8 cellular contexts compared by ENCODE assay signal in the genomic region with DNA sequence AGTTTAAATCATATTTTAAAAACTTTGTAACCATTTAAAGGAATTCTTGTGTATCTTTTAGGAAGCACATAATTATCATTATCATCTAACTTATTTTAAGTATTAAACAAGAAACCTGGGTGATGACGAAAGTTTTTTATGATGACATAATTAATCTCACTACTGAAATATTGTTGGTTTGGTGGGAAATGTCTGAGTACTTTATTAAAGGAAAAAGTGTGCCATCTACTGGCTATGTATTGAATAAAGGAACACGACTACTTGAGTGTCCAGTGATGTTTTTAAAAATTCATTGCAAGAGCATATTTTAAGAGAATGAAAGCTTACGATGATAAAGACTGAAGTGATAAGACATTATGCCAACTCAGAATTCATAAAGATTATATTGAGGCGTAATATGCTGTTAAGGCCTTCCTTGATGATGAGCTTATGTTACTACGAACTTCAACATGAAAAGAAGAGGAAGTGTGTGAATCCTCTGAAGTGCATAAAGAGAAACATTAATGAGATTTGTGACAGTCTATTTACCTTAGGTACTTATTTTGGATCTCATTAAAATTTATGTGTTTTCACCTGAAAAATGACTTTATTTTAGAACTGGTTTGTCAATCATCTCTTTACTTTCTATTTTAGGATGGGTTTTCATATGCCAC. TPM values are rescaled to one million over a fixed set of nuclear protein-coding genes. Genes with fewer than 3 reads are reported as not detected.
DNase-seq lines count a peak whose midpoint lies in the region; ATAC-seq, FAIRE-seq and TF ChIP-seq lines count a peak whose summit lies in the region.

No MANE protein-coding gene starts in this region.

- H3K4me2 ChIP-seq in HepG2 (ENCODE audit: low read depth, low read length) = no peak overlapping the region

- no TSS peak for BruUV-seq in HepG2 (replicated peaks; lab: Mats Ljungman, UMichigan)

- TF ChIP-seq RAD21 in HepG2 (CRISPR knock-in tag; IDR thresholded peaks at IDR 0.05) = no peak

- no peak overlapping the region for H3K9ac ChIP-seq in HepG2 (ENCODE audit: insufficient read depth, low read depth, low read length)

- no peaks in the 10 kb centered on the region for H3K79me2 ChIP-seq in HepG2 (ENCODE audit: insufficient read depth, low read length)

- in situ Hi-C loops in HepG2 (cut with HindIII; ENCODE audit: extremely low pct_ligation_motif_present, low pct_unique_long_range_greater_than_20kb) = no loop called here

- H3K27ac ChIP-seq in C4-2B = no peak overlapping the region
- no peak overlapping the region for H3K27ac ChIP-seq in HepG2 (ENCODE audit: extremely low read length, insufficient read depth, low read length)

- intact Hi-C loops in HepG2 (cut with micrococcal nuclease; ENCODE audit: unreplicated experiment) = loop anchor here (1.0 to 5.0 kb wide), 5 partner anchors 17 to 660 kb away; a partner anchor contains a TSS

- peak; percentile 30 for FAIRE-seq in HepG2 (lab: Jason Lieb, UNC)

- DNase-seq in NCI-H526 (lab: John Stamatoyannopoulos, UW) = peak; percentile 7 to 45
- DNase-seq in cardiac fibroblast (ENCODE audit: low read depth in 2 of 2) = peak; percentile 81 to 83
- DNase-seq in HepG2 (ENCODE audit: low spot score) = peak; percentile 56
- no peak for DNase-seq in activated T-cell treated with anti-CD3 and anti-CD28 coated beads for 4 hours

- ATAC-seq in GM18517 (IDR thresholded peaks at IDR 0.05; ENCODE audit: unreplicated experiment) (peak; percentile 89), HG03066 (IDR thresholded peaks at IDR 0.05; ENCODE audit: low read depth, unreplicated experiment) (peak; percentile 78), HepG2 (peak; percentile 69), HG02571 (IDR thresholded peaks at IDR 0.05; ENCODE audit: unreplicated experiment) (no peak)

- no peaks in the 10 kb centered on the region for H3K27me3 ChIP-seq in HepG2 (ENCODE audit: control insufficient read depth in 1 of 2, insufficient read depth in 2 of 2, low read length in 2 of 2)

- peaks cover 1 to 25% of the 10 kb centered on the region in 2 experiments; a peak in 4 of 5 replicates for H3K36me3 ChIP-seq in HepG2 (replicated peaks in 1 of 2; ENCODE audit: control insufficient read depth in 1 of 2, insufficient read depth in 2 of 2, low read length in 2 of 2)

- TF ChIP-seq POLR2A in HepG2 (IDR thresholded peaks at IDR 0.05; ENCODE audit: insufficient read depth in 1 of 2, low read depth in 2 of 2, low read length in 2 of 2) = no peak

- H3K9me3 ChIP-seq in HepG2 (ENCODE audit: low read length) = no peaks in the 10 kb centered on the region

- H2AFZ ChIP-seq in HepG2 (ENCODE audit: low read length) = no peak overlapping the region

- POLR2A ChIA-PET in HepG2 (lab: Yijun Ruan, JAX) = interaction anchor here (2.4 kb wide), 1 partner anchor 11 kb away, joined by 11 read pairs; a partner anchor contains a TSS

- no peaks in the 10 kb centered on the region for H4K20me1 ChIP-seq in HepG2 (ENCODE audit: insufficient read depth, low read length)

- TF ChIP-seq CTCF in C4-2B (conservative IDR thresholded peaks at IDR 0.05) (peak; percentile 71), cardiac fibroblast (IDR thresholded peaks at IDR 0.05; ENCODE audit: low read depth, low read length) (peak; percentile 40), HepG2 (CRISPR knock-in tag; IDR thresholded peaks at IDR 0.05) (peak; percentile 65)

- H3K4me1 ChIP-seq in HepG2 (ENCODE audit: insufficient read depth, low read length) = no peaks in the 10 kb centered on the region

- TF ChIP-seq EP300 in HepG2 (IDR thresholded peaks at IDR 0.05; ENCODE audit: low read depth in 2 of 2, low read length in 2 of 2) (no peak), HepG2 (CRISPR knock-in tag; IDR thresholded peaks at IDR 0.05; ENCODE audit: borderline replicate concordance) (no peak)

- H3K4me3 ChIP-seq in cardiac fibroblast (replicated peaks in 1 of 2; ENCODE audit: low read depth in 2 of 2, low read length in 2 of 2) (no peak overlapping the region), HepG2 (replicated peaks in 1 of 3; ENCODE audit: insufficient read depth in 1 of 3, low read depth in 2 of 3, low read length in 3 of 3) (no peak overlapping the region)

- WGBS in HepG2 (ENCODE audit: low lambda C conversion rate) = 52% methylated on average over 5 of the region's 5 CpGs

- CTCF ChIA-PET in HepG2 (lab: Yijun Ruan, JAX; ENCODE audit: low intra/inter-chr PET ratio, low total read pairs) = interaction anchor here (1.1 to 2.7 kb wide), 6 partner anchors 21 to 663 kb away, joined by 3 to 30 read pairs (median 6); no protein-coding TSS in a partner anchor

TF ChIP-seq in HepG2, 621 proteins besides CTCF, POLR2A, EP300 and RAD21 (continues in another document):
- TF ChIP-seq ZNF496 (CRISPR knock-in tag; IDR thresholded peaks at IDR 0.05; ENCODE audit: insufficient replicate concordance) (no peak), ZNF180 (CRISPR knock-in tag; IDR thresholded peaks at IDR 0.05; ENCODE audit: borderline replicate concordance, low read depth) (no peak), NR2F1 (CRISPR knock-in tag; IDR thresholded peaks at IDR 0.05) (no peak), CREB1 (IDR thresholded peaks at IDR 0.05) (peak; percentile 80), CREB1 (CRISPR knock-in tag; IDR thresholded peaks at IDR 0.05) (peak; percentile 48; the same call in 1 of the 2 replicates), TGIF2 (CRISPR knock-in tag; IDR thresholded peaks at IDR 0.05) (no peak)
- TF ChIP-seq, protein P1, sequence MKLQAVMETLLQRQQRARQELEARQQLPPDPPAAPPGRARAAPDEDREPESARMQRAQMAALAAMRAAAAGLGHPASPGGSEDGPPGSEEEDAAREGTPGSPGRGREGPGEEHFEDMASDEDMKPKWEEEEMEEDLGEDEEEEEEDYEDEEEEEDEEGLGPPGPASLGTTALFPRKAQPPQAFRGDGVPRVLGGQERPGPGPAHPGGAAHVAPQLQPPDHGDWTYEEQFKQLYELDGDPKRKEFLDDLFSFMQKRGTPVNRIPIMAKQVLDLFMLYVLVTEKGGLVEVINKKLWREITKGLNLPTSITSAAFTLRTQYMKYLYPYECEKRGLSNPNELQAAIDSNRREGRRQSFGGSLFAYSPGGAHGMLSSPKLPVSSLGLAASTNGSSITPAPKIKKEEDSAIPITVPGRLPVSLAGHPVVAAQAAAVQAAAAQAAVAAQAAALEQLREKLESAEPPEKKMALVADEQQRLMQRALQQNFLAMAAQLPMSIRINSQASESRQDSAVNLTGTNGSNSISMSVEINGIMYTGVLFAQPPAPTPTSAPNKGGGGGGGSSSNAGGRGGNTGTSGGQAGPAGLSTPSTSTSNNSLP (IDR thresholded peaks at IDR 0.05; ENCODE audit: low read depth, low read length) = peak; percentile 54; the same call in 1 of the 2 replicates
- TF ChIP-seq, protein P2, sequence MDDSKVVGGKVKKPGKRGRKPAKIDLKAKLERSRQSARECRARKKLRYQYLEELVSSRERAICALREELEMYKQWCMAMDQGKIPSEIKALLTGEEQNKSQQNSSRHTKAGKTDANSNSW (CRISPR knock-in tag; IDR thresholded peaks at IDR 0.05; ENCODE audit: borderline replicate concordance) = no peak

RNA-seq across cellular contexts. Expression of a gene that starts 12.0 kb away (rescaled TPM):
- 66.0 and 81.9 TPM in 2 replicates for total RNA-seq in HepG2 (2016; rRNA removed; fragmentation: Illumina TruSeq; extraction: Trizol)
- 21.2 and 26.8 TPM in 2 replicates for total RNA-seq in HepG2 (2016; cell fraction: cytosol; rRNA removed; fragmentation: Illumina TruSeq; extraction: Trizol; ENCODE audit: low read depth)
- total RNA-seq in HepG2 (2016; cell fraction: insoluble cytoplasmic fraction; rRNA removed; fragmentation: Illumina TruSeq; extraction: Trizol) = 67.4 and 74.9 TPM in 2 replicates
- total RNA-seq in HepG2 (2016; cell fraction: membrane; rRNA removed; fragmentation: Illumina TruSeq; extraction: Trizol) = 20.1 and 28.0 TPM in 2 replicates
- 235 and 261 TPM in 2 replicates for total RNA-seq in HepG2 (2016; cell fraction: nucleus; rRNA removed; fragmentation: Illumina TruSeq; extraction: Trizol)
- 31.9 and 42.2 TPM in 2 replicates for polyA plus RNA-seq in HepG2 (2011; rRNA removed)
- polyA plus RNA-seq in HepG2 (2011; cell fraction: cytosol; rRNA removed) = 13.5 and 18.7 TPM in 2 replicates
- polyA plus RNA-seq in HepG2 (2011; cell fraction: nucleus; rRNA removed) = 53.6 and 65.0 TPM in 2 replicates
- polyA plus RNA-seq in HepG2 (2012) = 22.7 and 30.6 TPM in 2 replicates
- 3.1 and 3.6 TPM in 2 replicates for polyA plus RNA-seq in HepG2 (2016; cell fraction: cytosol; fragmentation: Illumina TruSeq; extraction: Trizol; ENCODE audit: low read depth)
- 45.8 and 49.9 TPM in 2 replicates for polyA plus RNA-seq in HepG2 (2016; cell fraction: insoluble cytoplasmic fraction; fragmentation: Illumina TruSeq; extraction: Trizol; ENCODE audit: low read depth)
- polyA plus RNA-seq in HepG2 (2016; cell fraction: membrane; fragmentation: Illumina TruSeq; extraction: Trizol; ENCODE audit: low read depth) = 6.0 and 6.4 TPM in 2 replicates
- 68.3 and 74.4 TPM in 2 replicates for polyA plus RNA-seq in HepG2 (2016; cell fraction: nucleus; fragmentation: Illumina TruSeq; extraction: Trizol; ENCODE audit: insufficient read depth, low read depth)
- polyA minus RNA-seq in HepG2 (2011; rRNA and poly(A)+ RNA removed; ENCODE audit: low replicate concordance) = 15.0 and 25.2 TPM in 2 replicates
- 13.2 and 16.8 TPM in 2 replicates for polyA minus RNA-seq in HepG2 (2011; cell fraction: cytosol; rRNA and poly(A)+ RNA removed)
- 381 and 440 TPM in 2 replicates for polyA minus RNA-seq in HepG2 (2011; cell fraction: nucleus; rRNA and poly(A)+ RNA removed)

RNA-seq across cellular contexts. Expression of a gene that starts 17.8 kb away (rescaled TPM):
- 22.8 and 33.0 TPM in 2 replicates for total RNA-seq in HepG2 (2016; rRNA removed; fragmentation: Illumina TruSeq; extraction: Trizol)
- 4.3 and 5.0 TPM in 2 replicates for total RNA-seq in HepG2 (2016; cell fraction: cytosol; rRNA removed; fragmentation: Illumina TruSeq; extraction: Trizol; ENCODE audit: low read depth)
- 22.7 and 34.5 TPM in 2 replicates for total RNA-seq in HepG2 (2016; cell fraction: insoluble cytoplasmic fraction; rRNA removed; fragmentation: Illumina TruSeq; extraction: Trizol)
- total RNA-seq in HepG2 (2016; cell fraction: membrane; rRNA removed; fragmentation: Illumina TruSeq; extraction: Trizol) = 19.5 and 20.3 TPM in 2 replicates
- total RNA-seq in HepG2 (2016; cell fraction: nucleus; rRNA removed; fragmentation: Illumina TruSeq; extraction: Trizol) = 11.8 and 12.4 TPM in 2 replicates
- 2.8 and 3.1 TPM in 2 replicates for polyA plus RNA-seq in HepG2 (2011; rRNA removed)
- polyA plus RNA-seq in HepG2 (2011; cell fraction: cytosol; rRNA removed) = 2.5 TPM in 2 replicates
- 1.3 and 1.6 TPM in 2 replicates for polyA plus RNA-seq in HepG2 (2011; cell fraction: nucleus; rRNA removed)
- 15.9 and 22.1 TPM in 2 replicates for polyA plus RNA-seq in HepG2 (2012)
- 4.2 and 5.7 TPM in 2 replicates for polyA plus RNA-seq in HepG2 (2016; cell fraction: cytosol; fragmentation: Illumina TruSeq; extraction: Trizol; ENCODE audit: low read depth)
- polyA plus RNA-seq in HepG2 (2016; cell fraction: insoluble cytoplasmic fraction; fragmentation: Illumina TruSeq; extraction: Trizol; ENCODE audit: low read depth) = 32.2 and 38.6 TPM in 2 replicates
- polyA plus RNA-seq in HepG2 (2016; cell fraction: membrane; fragmentation: Illumina TruSeq; extraction: Trizol; ENCODE audit: low read depth) = 14.3 and 16.1 TPM in 2 replicates
- polyA plus RNA-seq in HepG2 (2016; cell fraction: nucleus; fragmentation: Illumina TruSeq; extraction: Trizol; ENCODE audit: insufficient read depth, low read depth) = 12.5 and 13.2 TPM in 2 replicates
- 1.3 and 3.6 TPM in 2 replicates for polyA minus RNA-seq in HepG2 (2011; rRNA and poly(A)+ RNA removed; ENCODE audit: low replicate concordance)
- 9.3 and 9.5 TPM in 2 replicates for polyA minus RNA-seq in HepG2 (2011; cell fraction: cytosol; rRNA and poly(A)+ RNA removed)
- 4.5 and 5.8 TPM in 2 replicates for polyA minus RNA-seq in HepG2 (2011; cell fraction: nucleus; rRNA and poly(A)+ RNA removed)
